In the genomic region with DNA sequence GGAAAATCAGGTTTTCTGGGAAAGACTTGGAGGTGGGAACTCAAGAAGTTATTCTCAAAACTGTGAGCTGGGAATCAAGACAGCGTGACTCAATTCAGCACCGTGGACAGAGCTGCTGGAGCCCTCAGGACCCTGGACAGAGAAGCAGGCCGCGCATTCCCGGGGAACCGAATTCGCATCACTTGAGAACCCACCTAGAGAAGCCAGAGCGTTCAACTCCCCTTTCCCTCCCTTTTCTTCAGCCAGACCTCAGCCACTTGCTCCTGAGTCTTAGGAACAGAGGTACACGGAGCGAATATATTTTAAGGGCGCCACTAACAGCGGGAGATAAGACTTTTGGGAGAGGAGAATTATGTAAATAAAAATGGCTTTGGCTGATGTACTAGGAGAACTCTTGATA, we compare ENCODE assay signal across 1 cellular context.
TF ChIP-seq lines count a peak whose summit lies in the region.

No MANE protein-coding gene starts in this region.

TF ChIP-seq in K562, 482 proteins besides CTCF, POLR2A, EP300 and RAD21 (continued from another document and continues in another):
- TF ChIP-seq ZBTB1 (CRISPR knock-in tag; IDR thresholded peaks at IDR 0.05; ENCODE audit: borderline replicate concordance, low read depth) = peak; percentile 98
- no peak for TF ChIP-seq NCOA2 (IDR thresholded peaks at IDR 0.05; ENCODE audit: partially characterized antibody in 2 of 2)
- TF ChIP-seq HDAC8 (tag; IDR thresholded peaks at IDR 0.05) = peak; percentile 79; the same call in 1 of the 2 replicates
- TF ChIP-seq NFXL1 (CRISPR knock-in tag; IDR thresholded peaks at IDR 0.05) = peak; percentile 85
- peak; percentile 100 for TF ChIP-seq SAP30 (IDR thresholded peaks at IDR 0.05; ENCODE audit: borderline replicate concordance, insufficient read depth, low read depth, low read length, poor library complexity, severe bottlenecking)
- peak; percentile 74; the same call in 1 of the 2 replicates for TF ChIP-seq JUND (IDR thresholded peaks at IDR 0.05; ENCODE audit: borderline replicate concordance, low read depth, low read length)
- peak; percentile 80; the same call in 2 of the 3 replicates for TF ChIP-seq JUND (tag; IDR thresholded peaks at IDR 0.05; ENCODE audit: borderline replicate concordance, low read depth, low read length)
- TF ChIP-seq, protein P1, sequence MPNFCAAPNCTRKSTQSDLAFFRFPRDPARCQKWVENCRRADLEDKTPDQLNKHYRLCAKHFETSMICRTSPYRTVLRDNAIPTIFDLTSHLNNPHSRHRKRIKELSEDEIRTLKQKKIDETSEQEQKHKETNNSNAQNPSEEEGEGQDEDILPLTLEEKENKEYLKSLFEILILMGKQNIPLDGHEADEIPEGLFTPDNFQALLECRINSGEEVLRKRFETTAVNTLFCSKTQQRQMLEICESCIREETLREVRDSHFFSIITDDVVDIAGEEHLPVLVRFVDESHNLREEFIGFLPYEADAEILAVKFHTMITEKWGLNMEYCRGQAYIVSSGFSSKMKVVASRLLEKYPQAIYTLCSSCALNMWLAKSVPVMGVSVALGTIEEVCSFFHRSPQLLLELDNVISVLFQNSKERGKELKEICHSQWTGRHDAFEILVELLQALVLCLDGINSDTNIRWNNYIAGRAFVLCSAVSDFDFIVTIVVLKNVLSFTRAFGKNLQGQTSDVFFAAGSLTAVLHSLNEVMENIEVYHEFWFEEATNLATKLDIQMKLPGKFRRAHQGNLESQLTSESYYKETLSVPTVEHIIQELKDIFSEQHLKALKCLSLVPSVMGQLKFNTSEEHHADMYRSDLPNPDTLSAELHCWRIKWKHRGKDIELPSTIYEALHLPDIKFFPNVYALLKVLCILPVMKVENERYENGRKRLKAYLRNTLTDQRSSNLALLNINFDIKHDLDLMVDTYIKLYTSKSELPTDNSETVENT (CRISPR knock-in tag; IDR thresholded peaks at IDR 0.05) = no peak
- no peak for TF ChIP-seq ZNF316 (IDR thresholded peaks at IDR 0.05)
- TF ChIP-seq ZNF253 (CRISPR knock-in tag; conservative IDR thresholded peaks at IDR 0.05) = no peak
- peak; percentile 73; the same call in 1 of the 2 replicates for TF ChIP-seq FOXJ2 (tag; IDR thresholded peaks at IDR 0.05)
- TF ChIP-seq ZNF239 (CRISPR knock-in tag; IDR thresholded peaks at IDR 0.05) = peak; percentile 70
- TF ChIP-seq ASH1L (IDR thresholded peaks at IDR 0.05; ENCODE audit: borderline replicate concordance, low read depth, partially characterized antibody) = no peak
- 0 out of 2 replicates have a peak, but pooled peaks have one; percentile 30 for TF ChIP-seq ZKSCAN1 (IDR thresholded peaks at IDR 0.05; ENCODE audit: low read depth, low read length)
- TF ChIP-seq, protein P2, sequence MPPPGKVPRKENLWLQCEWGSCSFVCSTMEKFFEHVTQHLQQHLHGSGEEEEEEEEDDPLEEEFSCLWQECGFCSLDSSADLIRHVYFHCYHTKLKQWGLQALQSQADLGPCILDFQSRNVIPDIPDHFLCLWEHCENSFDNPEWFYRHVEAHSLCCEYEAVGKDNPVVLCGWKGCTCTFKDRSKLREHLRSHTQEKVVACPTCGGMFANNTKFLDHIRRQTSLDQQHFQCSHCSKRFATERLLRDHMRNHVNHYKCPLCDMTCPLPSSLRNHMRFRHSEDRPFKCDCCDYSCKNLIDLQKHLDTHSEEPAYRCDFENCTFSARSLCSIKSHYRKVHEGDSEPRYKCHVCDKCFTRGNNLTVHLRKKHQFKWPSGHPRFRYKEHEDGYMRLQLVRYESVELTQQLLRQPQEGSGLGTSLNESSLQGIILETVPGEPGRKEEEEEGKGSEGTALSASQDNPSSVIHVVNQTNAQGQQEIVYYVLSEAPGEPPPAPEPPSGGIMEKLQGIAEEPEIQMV (tag; conservative IDR thresholded peaks at IDR 0.05; ENCODE audit: low read depth) = peak; percentile 80
- TF ChIP-seq TCF3 (CRISPR knock-in tag; IDR thresholded peaks at IDR 0.05) = peak; percentile 71
- TF ChIP-seq, protein P3, sequence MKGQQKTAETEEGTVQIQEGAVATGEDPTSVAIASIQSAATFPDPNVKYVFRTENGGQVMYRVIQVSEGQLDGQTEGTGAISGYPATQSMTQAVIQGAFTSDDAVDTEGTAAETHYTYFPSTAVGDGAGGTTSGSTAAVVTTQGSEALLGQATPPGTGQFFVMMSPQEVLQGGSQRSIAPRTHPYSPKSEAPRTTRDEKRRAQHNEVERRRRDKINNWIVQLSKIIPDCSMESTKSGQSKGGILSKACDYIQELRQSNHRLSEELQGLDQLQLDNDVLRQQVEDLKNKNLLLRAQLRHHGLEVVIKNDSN (CRISPR knock-in tag; IDR thresholded peaks at IDR 0.05) = peak; percentile 78
- TF ChIP-seq, protein P4, sequence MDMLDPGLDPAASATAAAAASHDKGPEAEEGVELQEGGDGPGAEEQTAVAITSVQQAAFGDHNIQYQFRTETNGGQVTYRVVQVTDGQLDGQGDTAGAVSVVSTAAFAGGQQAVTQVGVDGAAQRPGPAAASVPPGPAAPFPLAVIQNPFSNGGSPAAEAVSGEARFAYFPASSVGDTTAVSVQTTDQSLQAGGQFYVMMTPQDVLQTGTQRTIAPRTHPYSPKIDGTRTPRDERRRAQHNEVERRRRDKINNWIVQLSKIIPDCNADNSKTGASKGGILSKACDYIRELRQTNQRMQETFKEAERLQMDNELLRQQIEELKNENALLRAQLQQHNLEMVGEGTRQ (CRISPR knock-in tag; IDR thresholded peaks at IDR 0.05) = peak; percentile 85
- TF ChIP-seq, protein P5, sequence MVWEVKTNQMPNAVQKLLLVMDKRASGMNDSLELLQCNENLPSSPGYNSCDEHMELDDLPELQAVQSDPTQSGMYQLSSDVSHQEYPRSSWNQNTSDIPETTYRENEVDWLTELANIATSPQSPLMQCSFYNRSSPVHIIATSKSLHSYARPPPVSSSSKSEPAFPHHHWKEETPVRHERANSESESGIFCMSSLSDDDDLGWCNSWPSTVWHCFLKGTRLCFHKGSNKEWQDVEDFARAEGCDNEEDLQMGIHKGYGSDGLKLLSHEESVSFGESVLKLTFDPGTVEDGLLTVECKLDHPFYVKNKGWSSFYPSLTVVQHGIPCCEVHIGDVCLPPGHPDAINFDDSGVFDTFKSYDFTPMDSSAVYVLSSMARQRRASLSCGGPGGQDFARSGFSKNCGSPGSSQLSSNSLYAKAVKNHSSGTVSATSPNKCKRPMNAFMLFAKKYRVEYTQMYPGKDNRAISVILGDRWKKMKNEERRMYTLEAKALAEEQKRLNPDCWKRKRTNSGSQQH (CRISPR knock-in tag; IDR thresholded peaks at IDR 0.05) = peak; percentile 72; the same call in 1 of the 2 replicates
- TF ChIP-seq CBFB (CRISPR knock-in tag; IDR thresholded peaks at IDR 0.05) = peak; percentile 95
- TF ChIP-seq MIER1 (IDR thresholded peaks at IDR 0.05; ENCODE audit: low read depth) = peak; percentile 100
- TF ChIP-seq, protein P6, sequence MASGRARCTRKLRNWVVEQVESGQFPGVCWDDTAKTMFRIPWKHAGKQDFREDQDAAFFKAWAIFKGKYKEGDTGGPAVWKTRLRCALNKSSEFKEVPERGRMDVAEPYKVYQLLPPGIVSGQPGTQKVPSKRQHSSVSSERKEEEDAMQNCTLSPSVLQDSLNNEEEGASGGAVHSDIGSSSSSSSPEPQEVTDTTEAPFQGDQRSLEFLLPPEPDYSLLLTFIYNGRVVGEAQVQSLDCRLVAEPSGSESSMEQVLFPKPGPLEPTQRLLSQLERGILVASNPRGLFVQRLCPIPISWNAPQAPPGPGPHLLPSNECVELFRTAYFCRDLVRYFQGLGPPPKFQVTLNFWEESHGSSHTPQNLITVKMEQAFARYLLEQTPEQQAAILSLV (tag; IDR thresholded peaks at IDR 0.05) = peak; percentile 73; the same call in 1 of the 2 replicates
- no peak for TF ChIP-seq TBP (optimal IDR thresholded peaks at IDR 0.05; ENCODE audit: low read depth, low read length)
- TF ChIP-seq ZNF12 (CRISPR knock-in tag; IDR thresholded peaks at IDR 0.05) = peak; percentile 96
- TF ChIP-seq DMBX1 (CRISPR knock-in tag; IDR thresholded peaks at IDR 0.05; ENCODE audit: borderline replicate concordance) = peak; percentile 98
- TF ChIP-seq, protein P7, sequence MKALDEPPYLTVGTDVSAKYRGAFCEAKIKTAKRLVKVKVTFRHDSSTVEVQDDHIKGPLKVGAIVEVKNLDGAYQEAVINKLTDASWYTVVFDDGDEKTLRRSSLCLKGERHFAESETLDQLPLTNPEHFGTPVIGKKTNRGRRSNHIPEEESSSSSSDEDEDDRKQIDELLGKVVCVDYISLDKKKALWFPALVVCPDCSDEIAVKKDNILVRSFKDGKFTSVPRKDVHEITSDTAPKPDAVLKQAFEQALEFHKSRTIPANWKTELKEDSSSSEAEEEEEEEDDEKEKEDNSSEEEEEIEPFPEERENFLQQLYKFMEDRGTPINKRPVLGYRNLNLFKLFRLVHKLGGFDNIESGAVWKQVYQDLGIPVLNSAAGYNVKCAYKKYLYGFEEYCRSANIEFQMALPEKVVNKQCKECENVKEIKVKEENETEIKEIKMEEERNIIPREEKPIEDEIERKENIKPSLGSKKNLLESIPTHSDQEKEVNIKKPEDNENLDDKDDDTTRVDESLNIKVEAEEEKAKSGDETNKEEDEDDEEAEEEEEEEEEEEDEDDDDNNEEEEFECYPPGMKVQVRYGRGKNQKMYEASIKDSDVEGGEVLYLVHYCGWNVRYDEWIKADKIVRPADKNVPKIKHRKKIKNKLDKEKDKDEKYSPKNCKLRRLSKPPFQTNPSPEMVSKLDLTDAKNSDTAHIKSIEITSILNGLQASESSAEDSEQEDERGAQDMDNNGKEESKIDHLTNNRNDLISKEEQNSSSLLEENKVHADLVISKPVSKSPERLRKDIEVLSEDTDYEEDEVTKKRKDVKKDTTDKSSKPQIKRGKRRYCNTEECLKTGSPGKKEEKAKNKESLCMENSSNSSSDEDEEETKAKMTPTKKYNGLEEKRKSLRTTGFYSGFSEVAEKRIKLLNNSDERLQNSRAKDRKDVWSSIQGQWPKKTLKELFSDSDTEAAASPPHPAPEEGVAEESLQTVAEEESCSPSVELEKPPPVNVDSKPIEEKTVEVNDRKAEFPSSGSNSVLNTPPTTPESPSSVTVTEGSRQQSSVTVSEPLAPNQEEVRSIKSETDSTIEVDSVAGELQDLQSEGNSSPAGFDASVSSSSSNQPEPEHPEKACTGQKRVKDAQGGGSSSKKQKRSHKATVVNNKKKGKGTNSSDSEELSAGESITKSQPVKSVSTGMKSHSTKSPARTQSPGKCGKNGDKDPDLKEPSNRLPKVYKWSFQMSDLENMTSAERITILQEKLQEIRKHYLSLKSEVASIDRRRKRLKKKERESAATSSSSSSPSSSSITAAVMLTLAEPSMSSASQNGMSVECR (CRISPR knock-in tag; IDR thresholded peaks at IDR 0.05) = peak; percentile 100
- TF ChIP-seq DDX20 (tag; IDR thresholded peaks at IDR 0.05; ENCODE audit: low read depth) = peak; percentile 86
- peak; percentile 98 for TF ChIP-seq ZNF589 (CRISPR knock-in tag; IDR thresholded peaks at IDR 0.05; ENCODE audit: low read depth)
- TF ChIP-seq, protein P8, sequence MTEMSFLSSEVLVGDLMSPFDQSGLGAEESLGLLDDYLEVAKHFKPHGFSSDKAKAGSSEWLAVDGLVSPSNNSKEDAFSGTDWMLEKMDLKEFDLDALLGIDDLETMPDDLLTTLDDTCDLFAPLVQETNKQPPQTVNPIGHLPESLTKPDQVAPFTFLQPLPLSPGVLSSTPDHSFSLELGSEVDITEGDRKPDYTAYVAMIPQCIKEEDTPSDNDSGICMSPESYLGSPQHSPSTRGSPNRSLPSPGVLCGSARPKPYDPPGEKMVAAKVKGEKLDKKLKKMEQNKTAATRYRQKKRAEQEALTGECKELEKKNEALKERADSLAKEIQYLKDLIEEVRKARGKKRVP (CRISPR knock-in tag; IDR thresholded peaks at IDR 0.05) = peak; percentile 76
- no peak for TF ChIP-seq SP2 (IDR thresholded peaks at IDR 0.05; ENCODE audit: extremely low read depth, low read depth, low read length, poor library complexity, severe bottlenecking)
- TF ChIP-seq, protein P9, sequence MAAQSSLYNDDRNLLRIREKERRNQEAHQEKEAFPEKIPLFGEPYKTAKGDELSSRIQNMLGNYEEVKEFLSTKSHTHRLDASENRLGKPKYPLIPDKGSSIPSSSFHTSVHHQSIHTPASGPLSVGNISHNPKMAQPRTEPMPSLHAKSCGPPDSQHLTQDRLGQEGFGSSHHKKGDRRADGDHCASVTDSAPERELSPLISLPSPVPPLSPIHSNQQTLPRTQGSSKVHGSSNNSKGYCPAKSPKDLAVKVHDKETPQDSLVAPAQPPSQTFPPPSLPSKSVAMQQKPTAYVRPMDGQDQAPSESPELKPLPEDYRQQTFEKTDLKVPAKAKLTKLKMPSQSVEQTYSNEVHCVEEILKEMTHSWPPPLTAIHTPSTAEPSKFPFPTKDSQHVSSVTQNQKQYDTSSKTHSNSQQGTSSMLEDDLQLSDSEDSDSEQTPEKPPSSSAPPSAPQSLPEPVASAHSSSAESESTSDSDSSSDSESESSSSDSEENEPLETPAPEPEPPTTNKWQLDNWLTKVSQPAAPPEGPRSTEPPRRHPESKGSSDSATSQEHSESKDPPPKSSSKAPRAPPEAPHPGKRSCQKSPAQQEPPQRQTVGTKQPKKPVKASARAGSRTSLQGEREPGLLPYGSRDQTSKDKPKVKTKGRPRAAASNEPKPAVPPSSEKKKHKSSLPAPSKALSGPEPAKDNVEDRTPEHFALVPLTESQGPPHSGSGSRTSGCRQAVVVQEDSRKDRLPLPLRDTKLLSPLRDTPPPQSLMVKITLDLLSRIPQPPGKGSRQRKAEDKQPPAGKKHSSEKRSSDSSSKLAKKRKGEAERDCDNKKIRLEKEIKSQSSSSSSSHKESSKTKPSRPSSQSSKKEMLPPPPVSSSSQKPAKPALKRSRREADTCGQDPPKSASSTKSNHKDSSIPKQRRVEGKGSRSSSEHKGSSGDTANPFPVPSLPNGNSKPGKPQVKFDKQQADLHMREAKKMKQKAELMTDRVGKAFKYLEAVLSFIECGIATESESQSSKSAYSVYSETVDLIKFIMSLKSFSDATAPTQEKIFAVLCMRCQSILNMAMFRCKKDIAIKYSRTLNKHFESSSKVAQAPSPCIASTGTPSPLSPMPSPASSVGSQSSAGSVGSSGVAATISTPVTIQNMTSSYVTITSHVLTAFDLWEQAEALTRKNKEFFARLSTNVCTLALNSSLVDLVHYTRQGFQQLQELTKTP (IDR thresholded peaks at IDR 0.05; ENCODE audit: low read depth in 1 of 2, partially characterized antibody in 2 of 2) = peak in 1 of 2 experiments; percentile 100
- TF ChIP-seq JUNB (CRISPR knock-in tag; conservative IDR thresholded peaks at IDR 0.05) = no peak
- TF ChIP-seq RBM39 (optimal IDR thresholded peaks at IDR 0.05; ENCODE audit: low read depth, low read length) = peak; percentile 68
- peak; percentile 99 for TF ChIP-seq IRF2 (CRISPR knock-in tag; IDR thresholded peaks at IDR 0.05)
- peak; percentile 46; the same call in 1 of the 2 replicates for TF ChIP-seq SMARCE1 (IDR thresholded peaks at IDR 0.05)
- peak; percentile 83 to 100; a peak in 3 of 4 replicates for TF ChIP-seq HDAC1 (IDR thresholded peaks at IDR 0.05)
- TF ChIP-seq TARDBP (IDR thresholded peaks at IDR 0.05) = peak; percentile 83; the same call in 1 of the 2 replicates
- peak; percentile 78; the same call in 1 of the 2 replicates for TF ChIP-seq CEBPG (CRISPR knock-in tag; IDR thresholded peaks at IDR 0.05)
- no peak for TF ChIP-seq CEBPG (tag; conservative IDR thresholded peaks at IDR 0.05 in 1 of 2, IDR thresholded peaks at IDR 0.05 in 1 of 2)
- peak; percentile 91 for TF ChIP-seq ZNF165 (CRISPR knock-in tag; IDR thresholded peaks at IDR 0.05; ENCODE audit: borderline replicate concordance)
- TF ChIP-seq PYGO2 (tag; IDR thresholded peaks at IDR 0.05) = peak; percentile 58; the same call in 1 of the 2 replicates
